ENCODE assay signal across 19 cellular contexts in the genomic region with DNA sequence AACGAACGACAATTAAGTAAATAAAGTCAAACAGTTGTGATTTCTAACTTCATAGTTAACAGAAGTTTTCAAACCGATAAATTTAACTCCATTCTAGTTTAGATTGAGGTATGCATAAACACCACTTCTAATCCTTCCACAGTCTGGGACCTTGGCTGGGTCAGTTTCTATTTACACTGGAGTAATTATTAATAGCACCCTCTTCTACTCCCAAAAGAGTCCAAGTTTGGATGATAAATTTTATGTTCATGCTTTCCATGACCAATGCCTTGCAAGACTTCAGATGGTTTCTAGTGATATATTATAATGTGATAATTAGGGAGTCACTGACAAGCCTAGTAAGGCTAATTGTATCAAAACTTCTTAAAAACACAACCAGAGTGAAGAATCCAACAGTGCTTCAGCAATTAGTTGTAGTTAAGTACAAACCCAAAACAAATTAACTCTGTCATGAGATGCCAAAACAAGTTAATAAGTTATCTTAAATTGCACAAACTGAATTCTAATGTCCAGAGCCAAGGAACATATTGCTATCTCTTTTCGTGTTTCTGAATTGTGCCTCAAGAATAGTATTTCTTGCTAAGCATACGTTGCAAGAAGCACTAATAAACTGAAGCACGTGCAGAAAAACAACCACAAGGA.
A peak's percentile ranks its signal among the peaks of the same experiment; 100 is the strongest.
DNase-seq lines count a peak whose midpoint lies in the region; ATAC-seq, FAIRE-seq and TF ChIP-seq lines count a peak whose summit lies in the region.
"Had no signal": no experiment of that assay in that cellular context is flagged by ENCODE, and none has a peak within 500 bp of the region (broad histone marks: within the 10 kb centered on the region; RNA-seq: fewer than 3 reads in every experiment).

No MANE protein-coding gene starts in this region.

- H3K27me3 Mint-ChIP-seq in nephron (ENCODE audit: low read depth), result no peaks in the 10 kb centered on the region
- no peaks in the 10 kb centered on the region for H3K27me3 Mint-ChIP-seq in type B pancreatic cell
- H3K27me3 Mint-ChIP-seq: activated B cell treated with CpG ODN at 0.5 μM for 24 hours had no signal

- DNase-seq in AG10803 (ENCODE audit: low read depth), result peak; percentile 13
- DNase-seq in GM19239 (ENCODE audit: insufficient read length, low spot score), result no peak
- DNase-seq in type B pancreatic cell (ENCODE audit: extremely low spot score, unreplicated experiment), result no peak
- no peak for DNase-seq in stimulated activated CD4-positive, alpha-beta T cell treated with anti-CD3 and anti-CD28 coated beads, Interleukin-2, amount 100 ng/mL, for 24 hours
- DNase-seq: activated B cell treated with CpG ODN at 0.5 μM for 24 hours; activated T-cell treated with anti-CD3 and anti-CD28 coated beads, Interleukin-2, amount 50 U/mL, for 4 hours; BE2C; brain microvascular endothelial cell; DMS79; dorsolateral prefrontal cortex; mammary epithelial cell; NCI-H1694; NCI-H524; stimulated activated naive CD8-positive, alpha-beta T cell treated with anti-CD3 and anti-CD28 coated beads, Interleukin-15, Interleukin-2, amounts not matched to agents 100 U/mL and 50 U/mL, for 24 hours had no signal

- no peak overlapping the region for H3K4me3 ChIP-seq in AG10803 (ENCODE audit: low read length)
- H3K4me3 ChIP-seq: dorsolateral prefrontal cortex had no signal

- FAIRE-seq in GM19239 (lab: Jason Lieb, UNC), result peak; percentile 63
- peak; percentile 97 for FAIRE-seq in endometrium (lab: Jason Lieb, UNC)

- TF ChIP-seq CTCF in AG10803 (conservative IDR thresholded peaks at IDR 0.05; ENCODE audit: low read length) (no peak), nephron (IDR thresholded peaks at IDR 0.05; ENCODE audit: unreplicated experiment in 3 of 3) (no peak), type B pancreatic cell (conservative IDR thresholded peaks at IDR 0.05) (no peak)

- peak overlapping the region; percentile 78 to 94 (median 87) for H3K27ac Mint-ChIP-seq in nephron
- H3K27ac Mint-ChIP-seq in type B pancreatic cell, result no peak overlapping the region

- H3K9me3 Mint-ChIP-seq in nephron, result no peaks in the 10 kb centered on the region
- H3K9me3 Mint-ChIP-seq in type B pancreatic cell, result peaks cover 4% of the 10 kb centered on the region
- H3K9me3 Mint-ChIP-seq: activated B cell treated with CpG ODN at 0.5 μM for 24 hours had no signal

- H3K4me3 Mint-ChIP-seq in nephron, result no peak overlapping the region
- H3K4me3 Mint-ChIP-seq in type B pancreatic cell, result no peak overlapping the region

- H3K36me3 Mint-ChIP-seq in nephron (ENCODE audit: low read depth) (no peaks in the 10 kb centered on the region), type B pancreatic cell (no peaks in the 10 kb centered on the region)

- H3K4me1 Mint-ChIP-seq in nephron (peaks cover 37% of the 10 kb centered on the region), type B pancreatic cell (ENCODE audit: unreplicated experiment) (peaks cover 12% of the 10 kb centered on the region)

- no peak for ATAC-seq in GM21447 (IDR thresholded peaks at IDR 0.05; ENCODE audit: unreplicated experiment)
- ATAC-seq in HG03469 (IDR thresholded peaks at IDR 0.05; ENCODE audit: unreplicated experiment), result no peak
- ATAC-seq: SK-N-SH treated with all-trans-retinoic acid at 6 μM for 48 hours had no signal
